1 cellular context compared by ENCODE assay signal in the genomic region with DNA sequence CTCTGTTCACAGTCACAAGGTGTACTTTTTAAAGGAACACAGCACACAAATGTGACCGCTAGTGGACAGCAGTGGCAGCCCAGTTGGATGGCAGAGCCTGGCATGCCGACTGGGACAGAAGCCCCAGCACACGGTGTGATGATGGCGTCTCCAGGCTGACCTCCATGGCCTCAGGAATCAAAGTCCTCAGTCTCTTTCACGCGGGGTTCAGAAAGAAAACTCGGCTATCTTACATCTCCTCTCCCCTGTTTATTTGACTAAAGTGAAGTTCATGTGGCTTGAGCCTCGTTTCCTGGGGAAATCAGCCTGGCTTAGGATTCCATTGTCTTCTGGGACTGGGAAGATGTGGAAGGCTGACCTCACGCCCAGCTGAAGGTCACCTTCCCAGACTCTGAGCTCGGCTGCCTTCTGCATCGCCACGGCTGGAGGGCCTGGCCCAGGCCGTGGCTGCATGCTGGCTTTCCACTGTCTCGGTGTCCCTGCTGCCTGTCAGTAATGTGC.
TF ChIP-seq lines count a peak whose summit lies in the region.

No MANE protein-coding gene starts in this region.

TF ChIP-seq in GM23338, 12 proteins besides CTCF, POLR2A, EP300 and RAD21:
- TF ChIP-seq REST (IDR thresholded peaks at IDR 0.05; ENCODE audit: unreplicated experiment) (no peak), STAT1 (IDR thresholded peaks at IDR 0.05; ENCODE audit: unreplicated experiment) (no peak), ZNF331 (CRISPR knock-in tag; IDR thresholded peaks at IDR 0.05; ENCODE audit: low read depth) (no peak), CREB1 (CRISPR knock-in tag; IDR thresholded peaks at IDR 0.05; ENCODE audit: low read depth) (no peak), EZH2phosphoT487 (IDR thresholded peaks at IDR 0.05; ENCODE audit: unreplicated experiment) (no peak), NANOG (IDR thresholded peaks at IDR 0.05; ENCODE audit: borderline replicate concordance) (no peak), EZH2 (IDR thresholded peaks at IDR 0.05; ENCODE audit: low read depth, unreplicated experiment) (no peak), JUNB (IDR thresholded peaks at IDR 0.05; ENCODE audit: unreplicated experiment) (no peak), POLR2AphosphoS5 (IDR thresholded peaks at IDR 0.05; ENCODE audit: low read depth) (no peak), ZNF114 (CRISPR knock-in tag; IDR thresholded peaks at IDR 0.05) (no peak)
- TF ChIP-seq, protein P1, sequence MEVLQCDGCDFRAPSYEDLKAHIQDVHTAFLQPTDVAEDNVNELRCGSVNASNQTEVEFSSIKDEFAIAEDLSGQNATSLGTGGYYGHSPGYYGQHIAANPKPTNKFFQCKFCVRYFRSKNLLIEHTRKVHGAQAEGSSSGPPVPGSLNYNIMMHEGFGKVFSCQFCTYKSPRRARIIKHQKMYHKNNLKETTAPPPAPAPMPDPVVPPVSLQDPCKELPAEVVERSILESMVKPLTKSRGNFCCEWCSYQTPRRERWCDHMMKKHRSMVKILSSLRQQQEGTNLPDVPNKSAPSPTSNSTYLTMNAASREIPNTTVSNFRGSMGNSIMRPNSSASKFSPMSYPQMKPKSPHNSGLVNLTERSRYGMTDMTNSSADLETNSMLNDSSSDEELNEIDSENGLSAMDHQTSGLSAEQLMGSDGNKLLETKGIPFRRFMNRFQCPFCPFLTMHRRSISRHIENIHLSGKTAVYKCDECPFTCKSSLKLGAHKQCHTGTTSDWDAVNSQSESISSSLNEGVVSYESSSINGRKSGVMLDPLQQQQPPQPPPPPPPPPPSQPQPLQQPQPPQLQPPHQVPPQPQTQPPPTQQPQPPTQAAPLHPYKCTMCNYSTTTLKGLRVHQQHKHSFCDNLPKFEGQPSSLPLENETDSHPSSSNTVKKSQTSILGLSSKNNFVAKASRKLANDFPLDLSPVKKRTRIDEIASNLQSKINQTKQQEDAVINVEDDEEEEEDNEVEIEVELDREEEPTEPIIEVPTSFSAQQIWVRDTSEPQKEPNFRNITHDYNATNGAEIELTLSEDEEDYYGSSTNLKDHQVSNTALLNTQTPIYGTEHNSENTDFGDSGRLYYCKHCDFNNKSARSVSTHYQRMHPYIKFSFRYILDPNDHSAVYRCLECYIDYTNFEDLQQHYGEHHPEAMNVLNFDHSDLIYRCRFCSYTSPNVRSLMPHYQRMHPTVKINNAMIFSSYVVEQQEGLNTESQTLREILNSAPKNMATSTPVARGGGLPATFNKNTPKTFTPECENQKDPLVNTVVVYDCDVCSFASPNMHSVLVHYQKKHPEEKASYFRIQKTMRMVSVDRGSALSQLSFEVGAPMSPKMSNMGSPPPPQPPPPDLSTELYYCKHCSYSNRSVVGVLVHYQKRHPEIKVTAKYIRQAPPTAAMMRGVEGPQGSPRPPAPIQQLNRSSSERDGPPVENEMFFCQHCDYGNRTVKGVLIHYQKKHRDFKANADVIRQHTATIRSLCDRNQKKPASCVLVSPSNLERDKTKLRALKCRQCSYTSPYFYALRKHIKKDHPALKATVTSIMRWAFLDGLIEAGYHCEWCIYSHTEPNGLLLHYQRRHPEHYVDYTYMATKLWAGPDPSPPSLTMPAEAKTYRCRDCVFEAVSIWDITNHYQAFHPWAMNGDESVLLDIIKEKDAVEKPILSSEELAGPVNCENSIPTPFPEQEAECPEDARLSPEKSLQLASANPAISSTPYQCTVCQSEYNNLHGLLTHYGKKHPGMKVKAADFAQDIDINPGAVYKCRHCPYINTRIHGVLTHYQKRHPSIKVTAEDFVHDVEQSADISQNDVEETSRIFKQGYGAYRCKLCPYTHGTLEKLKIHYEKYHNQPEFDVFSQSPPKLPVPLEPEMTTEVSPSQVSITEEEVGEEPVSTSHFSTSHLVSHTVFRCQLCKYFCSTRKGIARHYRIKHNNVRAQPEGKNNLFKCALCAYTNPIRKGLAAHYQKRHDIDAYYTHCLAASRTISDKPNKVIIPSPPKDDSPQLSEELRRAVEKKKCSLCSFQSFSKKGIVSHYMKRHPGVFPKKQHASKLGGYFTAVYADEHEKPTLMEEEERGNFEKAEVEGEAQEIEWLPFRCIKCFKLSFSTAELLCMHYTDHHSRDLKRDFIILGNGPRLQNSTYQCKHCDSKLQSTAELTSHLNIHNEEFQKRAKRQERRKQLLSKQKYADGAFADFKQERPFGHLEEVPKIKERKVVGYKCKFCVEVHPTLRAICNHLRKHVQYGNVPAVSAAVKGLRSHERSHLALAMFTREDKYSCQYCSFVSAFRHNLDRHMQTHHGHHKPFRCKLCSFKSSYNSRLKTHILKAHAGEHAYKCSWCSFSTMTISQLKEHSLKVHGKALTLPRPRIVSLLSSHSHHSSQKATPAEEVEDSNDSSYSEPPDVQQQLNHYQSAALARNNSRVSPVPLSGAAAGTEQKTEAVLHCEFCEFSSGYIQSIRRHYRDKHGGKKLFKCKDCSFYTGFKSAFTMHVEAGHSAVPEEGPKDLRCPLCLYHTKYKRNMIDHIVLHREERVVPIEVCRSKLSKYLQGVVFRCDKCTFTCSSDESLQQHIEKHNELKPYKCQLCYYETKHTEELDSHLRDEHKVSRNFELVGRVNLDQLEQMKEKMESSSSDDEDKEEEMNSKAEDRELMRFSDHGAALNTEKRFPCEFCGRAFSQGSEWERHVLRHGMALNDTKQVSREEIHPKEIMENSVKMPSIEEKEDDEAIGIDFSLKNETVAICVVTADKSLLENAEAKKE (CRISPR knock-in tag; IDR thresholded peaks at IDR 0.05), result no peak
- TF ChIP-seq, protein P2, sequence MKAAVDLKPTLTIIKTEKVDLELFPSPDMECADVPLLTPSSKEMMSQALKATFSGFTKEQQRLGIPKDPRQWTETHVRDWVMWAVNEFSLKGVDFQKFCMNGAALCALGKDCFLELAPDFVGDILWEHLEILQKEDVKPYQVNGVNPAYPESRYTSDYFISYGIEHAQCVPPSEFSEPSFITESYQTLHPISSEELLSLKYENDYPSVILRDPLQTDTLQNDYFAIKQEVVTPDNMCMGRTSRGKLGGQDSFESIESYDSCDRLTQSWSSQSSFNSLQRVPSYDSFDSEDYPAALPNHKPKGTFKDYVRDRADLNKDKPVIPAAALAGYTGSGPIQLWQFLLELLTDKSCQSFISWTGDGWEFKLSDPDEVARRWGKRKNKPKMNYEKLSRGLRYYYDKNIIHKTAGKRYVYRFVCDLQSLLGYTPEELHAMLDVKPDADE (IDR thresholded peaks at IDR 0.05), result no peak
TF ChIP-seq in GM23338: peak in this region for 0.
